In the genomic region with DNA sequence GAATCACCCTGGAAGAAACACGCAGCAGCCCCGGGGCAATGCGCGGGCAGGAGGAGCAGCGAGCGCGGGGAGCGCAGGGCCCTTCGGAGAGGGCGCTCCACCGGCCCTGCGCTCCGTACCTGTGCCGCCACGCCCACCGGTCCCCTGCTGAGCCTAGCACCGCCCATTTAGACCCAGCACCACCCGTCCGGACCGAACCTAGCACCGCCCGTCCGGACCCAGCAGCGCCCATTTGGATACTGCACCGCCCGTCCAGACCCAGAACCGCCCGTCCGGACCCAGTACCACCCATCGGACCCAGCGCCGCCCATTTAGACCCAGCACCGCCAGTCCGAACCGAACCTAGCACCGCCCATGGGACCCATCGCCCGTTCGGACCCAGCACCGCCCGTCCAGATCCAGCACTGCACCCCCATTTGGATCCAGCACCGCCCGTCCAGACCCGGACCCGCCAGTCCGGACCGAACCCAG, we compare ENCODE assay signal across 8 cellular contexts. TPM values are rescaled to one million over a fixed set of nuclear protein-coding genes. Genes with fewer than 3 reads are reported as not detected.
DNase-seq lines count a peak whose midpoint lies in the region; ATAC-seq, FAIRE-seq and TF ChIP-seq lines count a peak whose summit lies in the region.

No MANE protein-coding gene starts in this region.

- H3K4me2 ChIP-seq in DOHH2 (ENCODE audit: low read length), result peak overlapping the region; percentile 95
- H3K4me2 ChIP-seq in endothelial cell of umbilical vein (ENCODE audit: insufficient read depth, low read length), result peak overlapping the region; percentile 97

- no TSS peak for BruUV-seq in endothelial cell of umbilical vein (replicated peaks; lab: Mats Ljungman, UMichigan)

- H3K79me2 ChIP-seq in DOHH2 (ENCODE audit: control insufficient read depth, low read length) (peaks cover 32% of the 10 kb centered on the region), endothelial cell of umbilical vein (ENCODE audit: control insufficient read depth, insufficient read depth, low read length) (peaks cover 30% of the 10 kb centered on the region)

- intact Hi-C loops in activated B cell treated with CpG ODN at 0.5 μM for 24 hours (cut with micrococcal nuclease) (loop anchor here (2.0 to 10.0 kb wide), 4 partner anchors 127 to 1389 kb away; no protein-coding TSS in a partner anchor), endothelial cell of umbilical vein (cut with micrococcal nuclease) (loop anchor here (2.0 to 10.0 kb wide), 5 partner anchors 128 to 341 kb away; no protein-coding TSS in a partner anchor), mucosa of descending colon (cut with DNase I, micrococcal nuclease) (no loop called here)

- dilution Hi-C loops in endothelial cell of umbilical vein (cut with MboI; ENCODE audit: extremely low pct_ligation_motif_present, low sequenced_read_pairs), result no loop called here

- peak overlapping the region; percentile 100 for H2AFZ ChIP-seq in endothelial cell of umbilical vein (ENCODE audit: low read depth, low read length)

- peak overlapping the region; percentile 87 for H3K9ac ChIP-seq in endothelial cell of umbilical vein (replicated peaks; ENCODE audit: extremely low read depth, insufficient read depth, low read length)

- peaks cover 7% of the 10 kb centered on the region for H3K36me3 Mint-ChIP-seq in activated B cell treated with CpG ODN at 0.5 μM for 24 hours (ENCODE audit: low read depth)

- no peak for TF ChIP-seq EP300 in tibial nerve (IDR thresholded peaks at IDR 0.05)

- no peak for FAIRE-seq in endothelial cell of umbilical vein (lab: Jason Lieb, UNC)

- H3K9me1 ChIP-seq in endothelial cell of umbilical vein (replicated peaks; ENCODE audit: control insufficient read depth, extremely low read depth, insufficient read depth, low read length), result no peaks in the 10 kb centered on the region

- TF ChIP-seq CTCF in DOHH2 (IDR thresholded peaks at IDR 0.05; ENCODE audit: low read depth, low read length, poor library complexity, severe bottlenecking), result no peak
- no peak for TF ChIP-seq CTCF in activated B cell treated with CpG ODN at 0.5 μM for 24 hours (IDR thresholded peaks at IDR 0.05)
- TF ChIP-seq CTCF in endothelial cell of umbilical vein (IDR thresholded peaks at IDR 0.05; ENCODE audit: extremely low read depth in 1 of 2, insufficient read depth in 1 of 2, low read depth in 1 of 2, low read length in 2 of 2), result no peak
- no peak for TF ChIP-seq CTCF in mucosa of descending colon (IDR thresholded peaks at IDR 0.05)
- no peak for TF ChIP-seq CTCF in tibial nerve (IDR thresholded peaks at IDR 0.05)

- POLR2A ChIA-PET in activated B cell treated with CpG ODN at 0.5 μM for 24 hours (lab: Charles Lee), result no interaction called here
- POLR2A ChIA-PET in endothelial cell of umbilical vein (lab: Charles Lee), result no interaction called here

- peaks cover 24% of the 10 kb centered on the region for H3K4me1 Mint-ChIP-seq in activated B cell treated with CpG ODN at 0.5 μM for 24 hours

- peaks cover 9% of the 10 kb centered on the region for H4K20me1 ChIP-seq in DOHH2 (ENCODE audit: control insufficient read depth, insufficient read depth, low read depth, low read length)
- H4K20me1 ChIP-seq in endothelial cell of umbilical vein (replicated peaks; ENCODE audit: control insufficient read depth, extremely low read depth, insufficient read depth, low read length), result peaks cover 20% of the 10 kb centered on the region

- H3K4me3 ChIP-seq in DOHH2 (ENCODE audit: low read length) (peak overlapping the region; percentile 91), endothelial cell of umbilical vein (replicated peaks in 1 of 3; ENCODE audit: insufficient read depth in 1 of 3, low read depth in 1 of 3, low read length in 3 of 3) (peak overlapping the region; percentile 92 to 98 (median 97)), mucosa of descending colon (peak overlapping the region; percentile 54), tibial nerve (peak overlapping the region; percentile 67 to 77 (median 74))

- ATAC-seq in HG03342 (IDR thresholded peaks at IDR 0.05; ENCODE audit: unreplicated experiment) (peak; percentile 32), activated B cell treated with CpG ODN at 0.5 μM for 24 hours (ENCODE audit: low read depth) (peak; percentile 25), mucosa of descending colon (peak; percentile 84)

- H3K9me3 Mint-ChIP-seq in activated B cell treated with CpG ODN at 0.5 μM for 24 hours, result no peaks in the 10 kb centered on the region

- H3K4me1 ChIP-seq in DOHH2 (ENCODE audit: control insufficient read depth, low read length) (peaks cover 21% of the 10 kb centered on the region), endothelial cell of umbilical vein (ENCODE audit: control insufficient read depth, extremely low read depth, insufficient read depth, low read length) (peaks cover 29% of the 10 kb centered on the region), mucosa of descending colon (ENCODE audit: low read depth) (peaks cover 22% of the 10 kb centered on the region), tibial nerve (peaks cover 0 to 35% (median 3%) of the 10 kb centered on the region in 4 donors)

- no peaks in the 10 kb centered on the region for H3K36me3 ChIP-seq in DOHH2 (ENCODE audit: control insufficient read depth, low read length)
- no peaks in the 10 kb centered on the region for H3K36me3 ChIP-seq in endothelial cell of umbilical vein (ENCODE audit: control insufficient read depth in 2 of 2, extremely low read depth in 1 of 2, insufficient read depth in 2 of 2, low read length in 2 of 2)
- no peaks in the 10 kb centered on the region for H3K36me3 ChIP-seq in mucosa of descending colon (ENCODE audit: low read depth)
- H3K36me3 ChIP-seq in tibial nerve, result no peaks in the 10 kb centered on the region

- H3F3A ChIP-seq in DOHH2 (ENCODE audit: control insufficient read depth, insufficient read depth), result peaks cover 10% of the 10 kb centered on the region; the same call in 1 of the 2 replicates

- H3K9me3 ChIP-seq in DOHH2 (ENCODE audit: control insufficient read depth, insufficient read depth, low read length), result no peaks in the 10 kb centered on the region
- no peaks in the 10 kb centered on the region for H3K9me3 ChIP-seq in endothelial cell of umbilical vein (replicated peaks; ENCODE audit: control insufficient read depth, insufficient read depth, low read length)
- H3K9me3 ChIP-seq in mucosa of descending colon, result no peaks in the 10 kb centered on the region
- no peaks in the 10 kb centered on the region for H3K9me3 ChIP-seq in tibial nerve

- H3K27ac Mint-ChIP-seq in activated B cell treated with CpG ODN at 0.5 μM for 24 hours, result no peak overlapping the region

- H3K27ac ChIP-seq in DOHH2 (ENCODE audit: low read depth, low read length) (no peak overlapping the region), endothelial cell of umbilical vein (ENCODE audit: insufficient read depth, low read depth, low read length) (no peak overlapping the region), tibial nerve (peak overlapping the region in 3 of 4 donors; percentile 66 to 87 (median 67))

- TF ChIP-seq POLR2A in endothelial cell of umbilical vein (IDR thresholded peaks at IDR 0.05; ENCODE audit: low read depth, low read length), result no peak
- no peak for TF ChIP-seq POLR2A in tibial nerve (IDR thresholded peaks at IDR 0.05)

- H3K27me3 Mint-ChIP-seq in activated B cell treated with CpG ODN at 0.5 μM for 24 hours, result peaks cover 24% of the 10 kb centered on the region

- CTCF ChIA-PET in activated B cell treated with CpG ODN at 0.5 μM for 24 hours (lab: Charles Lee), result no interaction called here
- CTCF ChIA-PET in endothelial cell of umbilical vein (lab: Charles Lee), result no interaction called here

- peak overlapping the region; percentile 88 for H3K4me3 Mint-ChIP-seq in activated B cell treated with CpG ODN at 0.5 μM for 24 hours

- 3 to 4% methylated on average over 6 to 39 of the region's 47 CpGs for WGBS in tibial nerve, 2 donors

- H3K27me3 ChIP-seq in DOHH2 (ENCODE audit: control insufficient read depth, low read length) (peaks cover 25% of the 10 kb centered on the region), endothelial cell of umbilical vein (ENCODE audit: control insufficient read depth in 2 of 2, insufficient read depth in 2 of 2, low read length in 2 of 2) (no peaks in the 10 kb centered on the region), tibial nerve (peaks cover 0 to 7% of the 10 kb centered on the region in 2 donors)

- DNase-seq in activated B cell treated with CpG ODN at 0.5 μM for 24 hours, result peak; percentile 29
- DNase-seq in endothelial cell of umbilical vein (ENCODE audit: low read depth, low spot score), result no peak
- DNase-seq in mucosa of descending colon, result peak; percentile 87 to 88 (median 88)
- DNase-seq in tibial nerve (ENCODE audit: low spot score in 2 of 2), result no peak
- DNase-seq in RKO (ENCODE audit: low spot score), result no peak
- DNase-seq in NCI-H446 (lab: John Stamatoyannopoulos, UW), result no peak

- no peaks in the 10 kb centered on the region for H3K9me2 ChIP-seq in DOHH2 (replicated peaks; ENCODE audit: control insufficient read depth, low read length)

TF ChIP-seq in endothelial cell of umbilical vein, 7 proteins besides CTCF, POLR2A, EP300 and RAD21:
- TF ChIP-seq GATA2 (IDR thresholded peaks at IDR 0.05; ENCODE audit: insufficient read depth, insufficient read length, low read depth, low read length) (no peak), MYC (IDR thresholded peaks at IDR 0.05; ENCODE audit: low read depth, low read length) (no peak), EZH2 (IDR thresholded peaks at IDR 0.05; ENCODE audit: borderline replicate concordance, low read depth, low read length, severe bottlenecking) (no peak), POLR2AphosphoS5 (IDR thresholded peaks at IDR 0.05; ENCODE audit: insufficient read depth, low read depth, low read length) (no peak), FOS (IDR thresholded peaks at IDR 0.05; ENCODE audit: borderline replicate concordance, insufficient read depth, low read length) (no peak), JUN (IDR thresholded peaks at IDR 0.05; ENCODE audit: borderline replicate concordance, insufficient read depth, insufficient read length, low read depth) (no peak)
- TF ChIP-seq, protein P1, sequence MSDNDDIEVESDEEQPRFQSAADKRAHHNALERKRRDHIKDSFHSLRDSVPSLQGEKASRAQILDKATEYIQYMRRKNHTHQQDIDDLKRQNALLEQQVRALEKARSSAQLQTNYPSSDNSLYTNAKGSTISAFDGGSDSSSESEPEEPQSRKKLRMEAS (IDR thresholded peaks at IDR 0.05; ENCODE audit: insufficient read depth, insufficient read length), result no peak

RNA-seq across cellular contexts. Expression of a gene that starts 0.9 kb away (rescaled TPM):
- 38.0 and 41.2 TPM in 2 replicates for total RNA-seq in activated B cell treated with CpG ODN at 0.5 μM for 24 hours
- total RNA-seq in endothelial cell of umbilical vein, result 128 and 134 TPM in 2 replicates
- 28.0 and 31.0 TPM in 2 replicates for polyA plus RNA-seq in endothelial cell of umbilical vein
- polyA plus RNA-seq in endothelial cell of umbilical vein (2011; cell fraction: cytosol; rRNA removed), result 24.2 and 26.6 TPM in 2 replicates
- polyA plus RNA-seq in endothelial cell of umbilical vein (2011; cell fraction: nucleus; rRNA removed), result 238 and 251 TPM in 2 replicates
- 39.8 and 43.9 TPM in 2 replicates for polyA plus RNA-seq in endothelial cell of umbilical vein (2012)
- polyA minus RNA-seq in endothelial cell of umbilical vein, result 146 and 171 TPM in 2 replicates
- 15.5 TPM for polyA minus RNA-seq in endothelial cell of umbilical vein (2011; cell fraction: cytosol; rRNA and poly(A)+ RNA removed)
- 258 and 322 TPM in 2 replicates for polyA minus RNA-seq in endothelial cell of umbilical vein (2011; cell fraction: nucleus; rRNA and poly(A)+ RNA removed)
- total RNA-seq in mucosa of descending colon, result 100 to 1,000 TPM; 168 to 231 (median 208) TPM
- 100 to 1,000 TPM; 134 to 179 (median 144) TPM for total RNA-seq in tibial nerve

Comparison
In these comparisons a context has a peak if more than half of its experiments do, and no peak if none do; other contexts are left out.
1. H3K27ac ChIP-seq: peak in tibial nerve (3 of 4); none in DOHH2 (single experiment) and endothelial cell of umbilical vein (single experiment).
2. ATAC-seq: peak in every context shown above with its lines; median percentile 84 in mucosa of descending colon; 32 in HG03342; 25 in activated B cell treated with CpG ODN at 0.5 μM for 24 hours.
3. DNase-seq: peak in activated B cell treated with CpG ODN at 0.5 μM for 24 hours (single experiment) and mucosa of descending colon (3 of 3); none in endothelial cell of umbilical vein (single experiment), tibial nerve (0 of 2), RKO (single experiment) and NCI-H446 (0 of 2).
4. intact Hi-C loops: an anchor here in activated B cell treated with CpG ODN at 0.5 μM for 24 hours (2.0 to 10.0 kb wide) and endothelial cell of umbilical vein (2.0 to 10.0 kb wide); none called in mucosa of descending colon.
5. Peak in every context shown above with its lines, with median percentiles within 50 percentile points of each other: H3K4me3 ChIP-seq.